Comparison of ENCODE assay signal across 32 cellular contexts in genomic region chr11:107669893-107670601, GRCh38. TPM values are rescaled to one million over a fixed set of nuclear protein-coding genes. Genes with fewer than 3 reads are reported as not detected.
"Had no signal": no experiment of that assay in that cellular context is flagged by ENCODE, and none has a peak within 500 bp of the region (broad histone marks: within the 10 kb centered on the region; RNA-seq: fewer than 3 reads in every experiment).

No MANE protein-coding gene starts in this region.

- H3K4me2 ChIP-seq: SK-N-SH had no signal

- H3K9ac ChIP-seq: SK-N-SH had no signal

- ATAC-seq: activated CD8-positive, alpha-beta T cell treated with anti-CD3 and anti-CD28 coated beads for 36 hours; Panc1; Right ventricle myocardium inferior had no signal

- H3K36me3 Mint-ChIP-seq: activated naive CD8-positive, alpha-beta T cell treated with anti-CD3 and anti-CD28 coated beads, Interleukin-2, amount 10 ng/mL, durations not matched to agents 7 days and 5 days had no signal

- H3K9me3 Mint-ChIP-seq: activated CD8-positive, alpha-beta T cell treated with anti-CD3 and anti-CD28 coated beads for 36 hours; activated naive CD8-positive, alpha-beta T cell treated with anti-CD3 and anti-CD28 coated beads, Interleukin-2, amount 10 ng/mL, durations not matched to agents 7 days and 5 days had no signal

- H3K9me2 ChIP-seq: SK-N-SH had no signal

- H3K4me1 Mint-ChIP-seq: activated naive CD8-positive, alpha-beta T cell treated with anti-CD3 and anti-CD28 coated beads, Interleukin-2, amount 10 ng/mL, durations not matched to agents 7 days and 5 days had no signal

- H3K27me3 ChIP-seq: adrenal gland had no signal

- H3K36me3 ChIP-seq: adrenal gland, breast epithelium had no signal

- H3K27ac ChIP-seq: adrenal gland, breast epithelium, VCaP had no signal

- H3K4me3 Mint-ChIP-seq: activated CD8-positive, alpha-beta T cell treated with anti-CD3 and anti-CD28 coated beads for 36 hours; activated naive CD8-positive, alpha-beta T cell treated with anti-CD3 and anti-CD28 coated beads, Interleukin-2, amount 10 ng/mL, durations not matched to agents 7 days and 5 days had no signal

- H3K4me1 ChIP-seq: adrenal gland, breast epithelium had no signal

- H3K9me3 ChIP-seq: adrenal gland, breast epithelium, SK-N-SH had no signal

- H3K4me3 ChIP-seq: adrenal gland, breast epithelium had no signal

- DNase-seq: activated CD4-positive, alpha-beta T cell treated with anti-CD3 and anti-CD28 coated beads for 4 hours; activated CD8-positive, alpha-beta memory T cell treated with anti-CD3 and anti-CD28 coated beads, Interleukin-2, amount 50 U/mL, for 48 hours; activated CD8-positive, alpha-beta T cell treated with anti-CD3 and anti-CD28 coated beads for 36 hours; activated naive CD4-positive, alpha-beta T cell treated with anti-CD3 and anti-CD28 coated beads, Interleukin-2, amount 50 U/mL, for 16 hours; activated naive CD8-positive, alpha-beta T cell treated with anti-CD3 and anti-CD28 coated beads, Interleukin-2, amount 10 ng/mL, durations not matched to agents 7 days and 5 days; activated T-cell treated with anti-CD3 and anti-CD28 coated beads, Interleukin-2, amount 50 U/mL, for 1 hour; adrenal gland; anterior cingulate cortex; caudate nucleus; IMR-90; Kasumi-1; KBM-7; MV-4-11; NCI-H1105; NCI-H146; NCI-H187 treated with DMSO at 0.1 percent for 48 hours; NCI-H2081 treated with DMSO at 0.1 percent for 48 hours; NCI-H2227 treated with DMSO at 0.1 percent for 48 hours; NCI-H446 treated with DMSO at 0.1 percent for 48 hours; NCI-H524 treated with DMSO at 0.1 percent for 48 hours; NCI-H748 treated with DMSO at 0.1 percent for 48 hours; NK-92 treated with Interleukin-12 subunit alpha and Interleukin-12 subunit beta, amount 100 ng/mL, for 24 hours; OCI-M1; RPMI8226; SK-N-SH; T-helper 1 cell had no signal

- H3K27ac Mint-ChIP-seq: activated CD8-positive, alpha-beta T cell treated with anti-CD3 and anti-CD28 coated beads for 36 hours; activated naive CD8-positive, alpha-beta T cell treated with anti-CD3 and anti-CD28 coated beads, Interleukin-2, amount 10 ng/mL, durations not matched to agents 7 days and 5 days had no signal

RNA-seq across cellular contexts. Expression of gene SLN, which starts 41.8 kb away (rescaled TPM):
- total RNA-seq: activated CD8-positive, alpha-beta T cell treated with anti-CD3 and anti-CD28 coated beads for 36 hours; activated naive CD8-positive, alpha-beta T cell treated with anti-CD3 and anti-CD28 coated beads, Interleukin-2, amount 10 ng/mL, durations not matched to agents 7 days and 5 days; breast epithelium; IMR-90; M059J; T-helper 2 cell treated with Interferon-gamma antibody and Interleukin-4, amounts not matched to agents 100 ng/mL and 5 ng/mL, for 36 hours had no signal
- polyA plus RNA-seq: IMR-90, SK-N-SH had no signal
